ENCODE assay signal across 12 cellular contexts in the genomic region with DNA sequence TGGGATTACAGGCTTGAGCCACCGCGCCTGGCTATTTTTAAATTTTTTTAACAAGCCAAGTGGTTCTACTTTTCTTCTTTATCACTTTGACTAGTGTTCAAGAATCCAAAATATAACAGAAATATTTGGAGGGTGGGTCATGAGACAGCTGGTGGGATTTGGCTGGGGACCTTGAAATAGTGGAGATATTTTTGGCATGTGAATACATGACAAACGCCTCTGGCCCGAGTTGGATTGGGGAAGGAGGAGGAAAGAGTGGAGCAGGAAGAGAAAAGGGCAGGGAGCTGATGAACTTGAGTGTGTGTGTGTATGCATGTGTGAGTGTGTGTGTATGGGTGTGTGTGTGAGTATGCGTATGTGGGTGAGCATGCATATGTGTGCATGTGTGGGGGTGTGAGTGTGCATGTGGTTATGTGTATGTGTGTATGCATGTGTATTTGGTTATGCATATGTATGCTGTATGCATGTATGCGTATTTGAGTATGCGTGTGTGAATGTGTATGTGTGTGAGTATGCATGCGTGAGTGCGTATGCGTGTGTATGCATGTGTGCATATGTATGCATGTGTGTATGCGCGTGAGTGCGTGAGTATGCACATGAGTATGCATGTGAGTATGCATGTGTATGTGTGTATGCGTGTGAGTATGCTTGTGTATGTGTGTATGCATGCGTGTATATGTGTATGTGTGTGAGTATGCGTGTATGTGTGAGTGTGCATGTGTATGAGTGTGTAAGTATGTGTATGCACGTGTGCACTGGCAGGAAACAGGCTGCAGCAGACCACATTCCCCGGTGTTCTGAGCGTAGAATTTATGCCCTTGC. TPM values are rescaled to one million over a fixed set of nuclear protein-coding genes. Genes with fewer than 3 reads are reported as not detected.
DNase-seq lines count a peak whose midpoint lies in the region; ATAC-seq and TF ChIP-seq lines count a peak whose summit lies in the region.
"Had no signal": no experiment of that assay in that cellular context is flagged by ENCODE, and none has a peak within 500 bp of the region (broad histone marks: within the 10 kb centered on the region; RNA-seq: fewer than 3 reads in every experiment).

No MANE protein-coding gene starts in this region.

- ATAC-seq in CD4-positive, CD25-positive, alpha-beta regulatory T cell (ENCODE audit: low read depth in 2 of 2) = no peak
- ATAC-seq in HG02798 (IDR thresholded peaks at IDR 0.05; ENCODE audit: poor library complexity, unreplicated experiment) = no peak
- ATAC-seq in omental fat pad (ENCODE audit: low FRiP score) = no peak
- ATAC-seq: upper lobe of right lung had no signal

- DNase-seq in CD4-positive, CD25-positive, alpha-beta regulatory T cell = no peak
- DNase-seq in LHCN-M2 (ENCODE audit: low read depth) (peak; percentile 88), esophagus muscularis mucosa (ENCODE audit: extremely low spot score) (no peak), neural progenitor cell (ENCODE audit: low spot score) (no peak), inferior parietal cortex (ENCODE audit: extremely low spot score) (no peak), omental fat pad (ENCODE audit: low spot score) (no peak), HuH-7.5 (ENCODE audit: low spot score) (no peak)
- DNase-seq: DMS79, NCI-H1930, upper lobe of right lung had no signal

- no peaks in the 10 kb centered on the region for H3K27me3 ChIP-seq in CD4-positive, CD25-positive, alpha-beta regulatory T cell (ENCODE audit: control insufficient read depth, insufficient read depth, low read length)
- no peaks in the 10 kb centered on the region for H3K27me3 ChIP-seq in esophagus muscularis mucosa
- H3K27me3 ChIP-seq in neural progenitor cell = no peaks in the 10 kb centered on the region
- H3K27me3 ChIP-seq: neutrophil, upper lobe of right lung had no signal

- peaks cover 50% of the 10 kb centered on the region for H3F3A ChIP-seq in neural progenitor cell (ENCODE audit: low read depth)

- 62% methylated on average over 19 of the region's 19 CpGs for WGBS in esophagus muscularis mucosa

- no peak overlapping the region for H3K9ac ChIP-seq in neural progenitor cell

- H3K4me1 Mint-ChIP-seq in CD4-positive, CD25-positive, alpha-beta regulatory T cell = peaks cover 22 to 49% (median 35%) of the 10 kb centered on the region in 4 donors
- H3K4me1 Mint-ChIP-seq in neural progenitor cell = peaks cover 13% of the 10 kb centered on the region

- H3K27me3 Mint-ChIP-seq in CD4-positive, CD25-positive, alpha-beta regulatory T cell = no peaks in the 10 kb centered on the region
- peaks cover 2% of the 10 kb centered on the region for H3K27me3 Mint-ChIP-seq in neural progenitor cell (ENCODE audit: insufficient read depth, low read depth)

- no peaks in the 10 kb centered on the region for H3K9me3 ChIP-seq in CD4-positive, CD25-positive, alpha-beta regulatory T cell (ENCODE audit: control insufficient read depth in 2 of 2, low read length in 2 of 2)
- H3K9me3 ChIP-seq in esophagus muscularis mucosa (no peaks in the 10 kb centered on the region), neural progenitor cell (ENCODE audit: low read depth) (no peaks in the 10 kb centered on the region)
- H3K9me3 ChIP-seq: neutrophil, upper lobe of right lung had no signal

- peaks cover 48% of the 10 kb centered on the region for H3K36me3 Mint-ChIP-seq in CD4-positive, CD25-positive, alpha-beta regulatory T cell
- peaks cover 51% of the 10 kb centered on the region for H3K36me3 Mint-ChIP-seq in neural progenitor cell

- H3K27ac ChIP-seq in CD4-positive, CD25-positive, alpha-beta regulatory T cell (ENCODE audit: insufficient read depth, low read length, poor library complexity, severe bottlenecking) = no peak overlapping the region
- H3K27ac ChIP-seq in esophagus muscularis mucosa (replicated peaks in 1 of 4) (peak overlapping the region in 3 of 4 donors; percentile 3 to 45 (median 17)), neural progenitor cell (peak overlapping the region; percentile 47)
- H3K27ac ChIP-seq: upper lobe of right lung had no signal

- no peak overlapping the region for H3K4me2 ChIP-seq in neural progenitor cell

- H4K20me1 ChIP-seq in neural progenitor cell (ENCODE audit: low read depth) = peaks cover 38% of the 10 kb centered on the region

- peaks cover 31% of the 10 kb centered on the region for H3K4me1 ChIP-seq in CD4-positive, CD25-positive, alpha-beta regulatory T cell (ENCODE audit: control insufficient read depth, insufficient read depth, low read length, poor library complexity, severe bottlenecking)
- H3K4me1 ChIP-seq in esophagus muscularis mucosa = peaks cover 23 to 47% (median 40%) of the 10 kb centered on the region in 4 donors
- H3K4me1 ChIP-seq in neural progenitor cell = peaks cover 11% of the 10 kb centered on the region

- H3K27ac Mint-ChIP-seq in CD4-positive, CD25-positive, alpha-beta regulatory T cell = peak overlapping the region; percentile 26 to 90 (median 38)
- no peak overlapping the region for H3K27ac Mint-ChIP-seq in neural progenitor cell

- no peak for TF ChIP-seq EP300 in esophagus muscularis mucosa (IDR thresholded peaks at IDR 0.05)

- TF ChIP-seq CTCF in esophagus muscularis mucosa (IDR thresholded peaks at IDR 0.05) (no peak), neural progenitor cell (IDR thresholded peaks at IDR 0.05) (no peak), omental fat pad (IDR thresholded peaks at IDR 0.05) (no peak)

- H3K36me3 ChIP-seq in CD4-positive, CD25-positive, alpha-beta regulatory T cell (ENCODE audit: control insufficient read depth, insufficient read depth, low read length) = peaks cover 73% of the 10 kb centered on the region
- H3K36me3 ChIP-seq in esophagus muscularis mucosa = peaks cover 55 to 89% (median 78%) of the 10 kb centered on the region in 4 donors
- H3K36me3 ChIP-seq in neural progenitor cell = peaks cover 16% of the 10 kb centered on the region

- intact Hi-C loops in esophagus muscularis mucosa (cut with DNase I) = no loop called here

- no peak overlapping the region for H3K4me3 Mint-ChIP-seq in CD4-positive, CD25-positive, alpha-beta regulatory T cell
- no peak overlapping the region for H3K4me3 Mint-ChIP-seq in neural progenitor cell

- no peak for TF ChIP-seq POLR2A in esophagus muscularis mucosa (IDR thresholded peaks at IDR 0.05; ENCODE audit: low read depth)

- H2AFZ ChIP-seq in neural progenitor cell (replicated peaks) = no peak overlapping the region

- no peak overlapping the region for H3K4me3 ChIP-seq in CD4-positive, CD25-positive, alpha-beta regulatory T cell (ENCODE audit: low read depth, low read length)
- no peak overlapping the region for H3K4me3 ChIP-seq in esophagus muscularis mucosa
- H3K4me3 ChIP-seq in neural progenitor cell = no peak overlapping the region
- H3K4me3 ChIP-seq: upper lobe of right lung had no signal

- peaks cover 34% of the 10 kb centered on the region for H3K79me2 ChIP-seq in neural progenitor cell (ENCODE audit: low read depth)

- peaks cover 0 to 1% (median 0%) of the 10 kb centered on the region in 7 donors for H3K9me3 Mint-ChIP-seq in CD4-positive, CD25-positive, alpha-beta regulatory T cell
- H3K9me3 Mint-ChIP-seq in neural progenitor cell = no peaks in the 10 kb centered on the region

RNA-seq across cellular contexts. Expression of gene JADE1, which starts 49.6 kb away (rescaled TPM):
- total RNA-seq in CD4-positive, CD25-positive, alpha-beta regulatory T cell = 50.8 TPM
- polyA plus RNA-seq in CD4-positive, CD25-positive, alpha-beta regulatory T cell = 10 to 100 TPM; 26.1 to 40.3 (median 33.6) TPM
- total RNA-seq in LHCN-M2 (2014; rRNA removed) = 17.6 and 20.5 TPM in 2 replicates
- polyA plus RNA-seq in LHCN-M2 (2012) = 11.0 TPM
- total RNA-seq in esophagus muscularis mucosa = 10 to 100 TPM; 40.8 to 60.1 (median 52.0) TPM
- total RNA-seq in neural progenitor cell (ENCODE audit: low replicate concordance) = 46.2 and 55.9 TPM in 2 replicates
- 10 to 100 TPM; 37.2 to 57.4 (median 45.5) TPM for total RNA-seq in omental fat pad
